ENCODE assay signal across 7 cellular contexts in the genomic region with DNA sequence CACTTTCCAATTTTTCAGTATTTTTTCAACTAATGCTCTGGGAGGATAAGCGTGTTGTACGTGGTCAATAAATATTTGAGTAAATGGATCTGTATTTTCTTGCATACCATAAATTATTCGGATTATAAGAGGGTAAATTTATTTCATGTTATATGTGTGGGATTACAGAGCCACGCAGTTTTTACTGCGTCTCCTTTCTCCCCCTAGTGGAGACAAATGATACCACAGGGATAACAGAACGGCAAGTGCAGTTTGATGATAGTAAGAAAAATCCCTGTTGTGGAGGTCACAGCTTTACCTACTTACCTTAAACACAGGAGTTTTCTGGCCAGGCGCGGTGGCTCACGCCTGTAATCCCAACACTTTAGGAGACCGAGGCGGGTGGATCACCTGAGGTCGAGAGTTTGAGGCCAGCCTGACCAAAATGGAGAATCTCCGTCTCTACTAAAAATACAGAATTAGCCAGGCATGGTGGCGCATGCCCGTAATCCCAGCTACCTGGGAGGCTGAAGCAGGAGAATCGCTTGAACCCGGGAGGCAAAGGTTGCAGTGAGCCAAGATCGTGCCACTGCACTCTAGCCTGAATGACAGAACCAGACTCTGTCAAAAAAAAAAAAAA. TPM values are rescaled to one million over a fixed set of nuclear protein-coding genes. Genes with fewer than 3 reads are reported as not detected.
DNase-seq lines count a peak whose midpoint lies in the region; ATAC-seq and TF ChIP-seq lines count a peak whose summit lies in the region.

No MANE protein-coding gene starts in this region.

- ATAC-seq in GM18909 (IDR thresholded peaks at IDR 0.05; ENCODE audit: poor library complexity, unreplicated experiment) = no peak

- TF ChIP-seq CTCF in GM06990 (IDR thresholded peaks at IDR 0.05; ENCODE audit: insufficient read depth, low read length, poor library complexity, severe bottlenecking) = peak; percentile 52

- no peak for DNase-seq in GM06990 (ENCODE audit: extremely low read depth, insufficient read length)
- peak; percentile 21 for DNase-seq in LHCN-M2 (ENCODE audit: low read depth)
- DNase-seq in T47D (ENCODE audit: low read depth in 1 of 2, low spot score in 1 of 2) = peak; percentile 30 to 70
- peak; percentile 29 for DNase-seq in myocyte (ENCODE audit: low read depth)
- DNase-seq in GOT3 (lab: John Stamatoyannopoulos, UW) = no peak
- no peak for DNase-seq in stimulated activated CD4-positive, alpha-beta T cell treated with anti-CD3 and anti-CD28 coated beads, Interleukin-1b, Interleukin-23, amount 100 ng/mL, for 48 hours

- no peaks in the 10 kb centered on the region; the same call in 1 of the 2 replicates for H3K27me3 ChIP-seq in GM06990 (replicated peaks; ENCODE audit: control insufficient read depth, insufficient read depth, low read length)

- no peak overlapping the region for H3K4me3 ChIP-seq in GM06990 (replicated peaks; ENCODE audit: low read depth, low read length)

- no peaks in the 10 kb centered on the region for H3K36me3 ChIP-seq in GM06990 (ENCODE audit: control insufficient read depth, insufficient read depth, low read length)

- in situ Hi-C loops in T47D (cut with HindIII; ENCODE audit: low pct_unique_long_range_greater_than_20kb, low sequenced_read_pairs) = no loop called here

RNA-seq across cellular contexts. Expression of a gene that starts 16.8 kb away (rescaled TPM):
- total RNA-seq in LHCN-M2 (2014; rRNA removed) = not detected in 2 replicates
- not detected for polyA plus RNA-seq in LHCN-M2 (2012)
- total RNA-seq in myocyte = not detected in 2 replicates
- polyA plus RNA-seq in myocyte (2012) = not detected

RNA-seq across cellular contexts. Expression of a gene that starts 26.0 kb away (rescaled TPM):
- not detected in 2 replicates for total RNA-seq in LHCN-M2 (2014; rRNA removed)
- polyA plus RNA-seq in LHCN-M2 (2012) = not detected
- total RNA-seq in myocyte = not detected in 2 replicates
- not detected for polyA plus RNA-seq in myocyte (2012)

RNA-seq across cellular contexts. Expression of a gene that starts 35.6 kb away (rescaled TPM):
- total RNA-seq in LHCN-M2 (2014; rRNA removed) = not detected in 2 replicates
- polyA plus RNA-seq in LHCN-M2 (2012) = not detected
- not detected in 2 replicates for total RNA-seq in myocyte
- not detected for polyA plus RNA-seq in myocyte (2012)

RNA-seq across cellular contexts. Expression of a gene that starts 44.7 kb away (rescaled TPM):
- total RNA-seq in LHCN-M2 (2014; rRNA removed) (not detected in 2 replicates), myocyte (not detected in 2 replicates)
- polyA plus RNA-seq in LHCN-M2 (2012) = not detected
- not detected for polyA plus RNA-seq in myocyte (2012)

RNA-seq across cellular contexts. Expression of a gene that starts 54.1 kb away (rescaled TPM):
- total RNA-seq in LHCN-M2 (2014; rRNA removed) = not detected in 2 replicates
- polyA plus RNA-seq in LHCN-M2 (2012) = not detected
- not detected in 2 replicates for total RNA-seq in myocyte
- not detected for polyA plus RNA-seq in myocyte (2012)

Comparison
In these comparisons a context has a peak if more than half of its experiments do, and no peak if none do; other contexts are left out.
1. DNase-seq: peak in LHCN-M2 (single experiment), T47D (2 of 2) and myocyte (single experiment); none in GM06990 (single experiment), GOT3 (single experiment) and stimulated activated CD4-positive, alpha-beta T cell treated with anti-CD3 and anti-CD28 coated beads, Interleukin-1b, Interleukin-23, amount 100 ng/mL, for 48 hours (single experiment).